ENCODE assay signal across 9 cellular contexts in the genomic region with DNA sequence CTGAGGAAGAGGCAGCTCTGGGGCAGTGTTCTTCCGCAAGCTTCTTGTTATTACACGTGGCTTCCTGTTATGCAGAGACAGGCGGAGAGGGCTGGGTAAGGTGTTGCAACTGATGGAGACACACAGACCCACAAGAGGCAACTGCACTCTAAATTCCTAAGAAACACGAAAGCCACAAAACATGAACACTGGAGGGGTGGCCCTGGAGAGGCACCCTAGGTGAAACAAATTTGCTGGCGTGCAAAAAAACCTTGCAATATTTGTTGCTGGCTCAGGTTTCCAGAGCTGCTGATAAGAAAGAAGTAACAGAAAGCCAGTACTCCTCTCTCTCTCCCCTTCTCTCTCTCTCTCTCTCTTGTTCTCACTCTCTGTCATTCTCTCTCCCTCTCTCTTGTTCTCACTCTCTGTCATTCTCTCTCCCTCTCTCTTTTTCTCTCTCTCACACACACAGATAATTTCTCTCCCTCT. TPM values are rescaled to one million over a fixed set of nuclear protein-coding genes. Genes with fewer than 3 reads are reported as not detected.
A peak's percentile ranks its signal among the peaks of the same experiment; 100 is the strongest.
DNase-seq lines count a peak whose midpoint lies in the region; ATAC-seq and TF ChIP-seq lines count a peak whose summit lies in the region.
"Had no signal": no experiment of that assay in that cellular context is flagged by ENCODE, and none has a peak within 500 bp of the region (broad histone marks: within the 10 kb centered on the region; RNA-seq: fewer than 3 reads in every experiment).

No MANE protein-coding gene starts in this region.

- H3K36me3 ChIP-seq in SU-DHL-6 (ENCODE audit: low read length) (no peaks in the 10 kb centered on the region), body of pancreas (replicated peaks in 1 of 2; ENCODE audit: insufficient read depth in 1 of 2, low read depth in 2 of 2) (no peaks in the 10 kb centered on the region), mesodermal cell (ENCODE audit: control insufficient read depth, insufficient read depth, low read length) (no peaks in the 10 kb centered on the region), neural progenitor cell (no peaks in the 10 kb centered on the region), GM23248 (ENCODE audit: low read depth) (no peaks in the 10 kb centered on the region)

- H4K20me1 ChIP-seq in SU-DHL-6 (ENCODE audit: low read depth, low read length) (no peaks in the 10 kb centered on the region), neural progenitor cell (ENCODE audit: low read depth) (no peaks in the 10 kb centered on the region), GM23248 (ENCODE audit: insufficient read depth) (no peaks in the 10 kb centered on the region)

- H3K4me1 Mint-ChIP-seq in neural progenitor cell, result no peaks in the 10 kb centered on the region

- H3K4me3 Mint-ChIP-seq in neural progenitor cell, result no peak overlapping the region

- DNase-seq in H4 (ENCODE audit: low spot score), result peak; percentile 57
- DNase-seq in body of pancreas, result peak in 3 of 4 donors; percentile 28 to 68 (median 38)
- no peak for DNase-seq in T1000 (lab: John Stamatoyannopoulos, UW)
- no peak for DNase-seq in neural progenitor cell (ENCODE audit: low spot score)
- no peak for DNase-seq in GM03348 (ENCODE audit: low spot score)
- DNase-seq in GM23248, result no peak

- H3K79me2 ChIP-seq in SU-DHL-6 (ENCODE audit: insufficient read depth, low read length), result peaks cover 50% of the 10 kb centered on the region
- H3K79me2 ChIP-seq in neural progenitor cell (ENCODE audit: low read depth), result no peaks in the 10 kb centered on the region
- no peaks in the 10 kb centered on the region for H3K79me2 ChIP-seq in GM23248 (ENCODE audit: insufficient read depth)

- no peaks in the 10 kb centered on the region for H3K9me3 Mint-ChIP-seq in neural progenitor cell

- intact Hi-C loops in body of pancreas (cut with DNase I), result no loop called here

- H3F3A ChIP-seq in SU-DHL-6 (ENCODE audit: insufficient read depth) (peaks cover 81% of the 10 kb centered on the region), neural progenitor cell (ENCODE audit: low read depth) (no peaks in the 10 kb centered on the region), GM23248 (ENCODE audit: insufficient read depth) (no peaks in the 10 kb centered on the region)

- in situ Hi-C loops in GM23248 (cut with MboI), result no loop called here

- H3K9ac ChIP-seq in SU-DHL-6 (ENCODE audit: low read length) (peak overlapping the region; percentile 68), neural progenitor cell (no peak overlapping the region), GM23248 (no peak overlapping the region)

- H3K4me1 ChIP-seq in body of pancreas, result peaks cover 16% of the 10 kb centered on the region
- H3K4me1 ChIP-seq in mesodermal cell (ENCODE audit: control insufficient read depth, insufficient read depth, low read length, poor library complexity, severe bottlenecking), result peaks cover 87% of the 10 kb centered on the region
- no peaks in the 10 kb centered on the region for H3K4me1 ChIP-seq in neural progenitor cell
- H3K4me1 ChIP-seq in GM23248 (ENCODE audit: insufficient read depth), result no peaks in the 10 kb centered on the region

- no peaks in the 10 kb centered on the region for H3K27me3 Mint-ChIP-seq in neural progenitor cell (ENCODE audit: insufficient read depth, low read depth)

- H3K9me2 ChIP-seq in SU-DHL-6 (replicated peaks; ENCODE audit: insufficient read depth, low read length), result no peaks in the 10 kb centered on the region
- H3K9me2 ChIP-seq in GM23248 (ENCODE audit: insufficient read depth), result no peaks in the 10 kb centered on the region

- H2AFZ ChIP-seq in SU-DHL-6 (ENCODE audit: low read depth, low read length, severe bottlenecking), result no peak overlapping the region
- no peak overlapping the region for H2AFZ ChIP-seq in neural progenitor cell (replicated peaks)
- H2AFZ ChIP-seq in GM23248, result no peak overlapping the region

- peak overlapping the region; percentile 22 for H3K4me3 ChIP-seq in SU-DHL-6 (ENCODE audit: insufficient read depth, low read length, poor library complexity, severe bottlenecking)
- H3K4me3 ChIP-seq in body of pancreas, result no peak overlapping the region
- no peak overlapping the region for H3K4me3 ChIP-seq in mesodermal cell (ENCODE audit: extremely low read depth, insufficient read depth, low read length, poor library complexity, severe bottlenecking)
- H3K4me3 ChIP-seq in neural progenitor cell, result no peak overlapping the region
- H3K4me3 ChIP-seq in GM23248, result no peak overlapping the region

- WGBS in body of pancreas, 2 donors, result 27 to 31% methylated on average over 5 of the region's 5 CpGs
- WGBS in mesodermal cell (ENCODE audit: insufficient coverage in 2 of 2), 2 experiments, result 71 to 100% methylated on average over 1 to 5 of the region's 5 CpGs
- WGBS in GM23248 (ENCODE audit: low coverage in 1 of 2, low lambda C conversion rate in 2 of 2, missing lambda C conversion rate in 2 of 2), 2 experiments, result 77 to 80% methylated on average over 5 of the region's 5 CpGs

- H3K9me3 ChIP-seq in SU-DHL-6 (ENCODE audit: insufficient read depth, low read length) (no peaks in the 10 kb centered on the region), body of pancreas (no peaks in the 10 kb centered on the region), mesodermal cell (ENCODE audit: control insufficient read depth, low read length) (no peaks in the 10 kb centered on the region), neural progenitor cell (ENCODE audit: low read depth) (no peaks in the 10 kb centered on the region), GM23248 (ENCODE audit: low read depth) (no peaks in the 10 kb centered on the region)

- TF ChIP-seq CTCF in SU-DHL-6 (IDR thresholded peaks at IDR 0.05; ENCODE audit: insufficient read depth, low read length, poor library complexity, severe bottlenecking), result no peak
- no peak for TF ChIP-seq CTCF in body of pancreas (IDR thresholded peaks at IDR 0.05)
- no peak for TF ChIP-seq CTCF in neural progenitor cell (IDR thresholded peaks at IDR 0.05)

- H3K27ac ChIP-seq in SU-DHL-6 (ENCODE audit: low read depth, low read length), result peak overlapping the region; percentile 99
- H3K27ac ChIP-seq in body of pancreas, result peak overlapping the region in 1 of 4 donors; percentile 25
- H3K27ac ChIP-seq in mesodermal cell (ENCODE audit: low read depth, low read length, severe bottlenecking), result peak overlapping the region; percentile 52
- H3K27ac ChIP-seq in neural progenitor cell, result no peak overlapping the region
- no peak overlapping the region for H3K27ac ChIP-seq in GM23248

- H3K27ac Mint-ChIP-seq in neural progenitor cell, result no peak overlapping the region

- H3K4me2 ChIP-seq in SU-DHL-6 (ENCODE audit: low read depth, low read length, poor library complexity, severe bottlenecking), result peak overlapping the region; percentile 82
- H3K4me2 ChIP-seq in neural progenitor cell, result no peak overlapping the region
- no peak overlapping the region for H3K4me2 ChIP-seq in GM23248 (ENCODE audit: unreplicated experiment)

- TF ChIP-seq POLR2A in body of pancreas (IDR thresholded peaks at IDR 0.05), result no peak

- H3K27me3 ChIP-seq in SU-DHL-6 (ENCODE audit: low read length), result no peaks in the 10 kb centered on the region
- no peaks in the 10 kb centered on the region for H3K27me3 ChIP-seq in body of pancreas
- H3K27me3 ChIP-seq in neural progenitor cell, result no peaks in the 10 kb centered on the region
- 0 out of 2 replicates have a peak, but pooled peaks cover 5% of the 10 kb centered on the region for H3K27me3 ChIP-seq in GM23248 (replicated peaks; ENCODE audit: insufficient read depth)

- ATAC-seq in body of pancreas, result no peak

- no peaks in the 10 kb centered on the region for H3K36me3 Mint-ChIP-seq in neural progenitor cell

RNA-seq across cellular contexts. Expression of a gene that starts 31.8 kb away (rescaled TPM):
- 0.49 and 0.56 TPM in 2 replicates for total RNA-seq in H4 (2014; rRNA removed; shearing (Covaris generic))
- total RNA-seq in body of pancreas, result 1 to 10 TPM; 4.2 to 6.6 TPM
- 1.9 TPM for polyA plus RNA-seq in mesodermal cell (2013, experiment 1 of 2)
- polyA plus RNA-seq in mesodermal cell (2013, experiment 2 of 2), result 0.91 TPM
- 3.0 and 5.8 TPM in 2 replicates for total RNA-seq in neural progenitor cell (ENCODE audit: low replicate concordance)
- not detected in 2 replicates for total RNA-seq in GM23248 (2014; rRNA removed; shearing (Covaris generic))
- not detected in 2 replicates for polyA plus RNA-seq in GM23248 (2016; fragmentation: Nextera tagmentation; extraction: Ambion mirVana)
- total RNA-seq: LHCN-M2 had no signal

Comparison
In these comparisons a context has a peak if more than half of its experiments do, and no peak if none do; other contexts are left out.
1. DNase-seq: peak in H4 (single experiment) and body of pancreas (3 of 4); none in T1000 (single experiment), neural progenitor cell (single experiment), GM03348 (single experiment) and GM23248 (single experiment).
2. H3K27ac ChIP-seq: peak in SU-DHL-6 (single experiment) and mesodermal cell (single experiment); none in neural progenitor cell (single experiment) and GM23248 (single experiment).